In genomic region chr12:127516467-127516866, GRCh38 we compare ENCODE assay signal across 23 cellular contexts.
DNase-seq lines count a peak whose midpoint lies in the region; TF ChIP-seq lines count a peak whose summit lies in the region.
"Had no signal": no experiment of that assay in that cellular context is flagged by ENCODE, and none has a peak within 500 bp of the region (broad histone marks: within the 10 kb centered on the region; RNA-seq: fewer than 3 reads in every experiment).

No MANE protein-coding gene starts in this region.

- H3K9ac ChIP-seq in adipocyte (ENCODE audit: low read length) (no peak overlapping the region), endodermal cell (ENCODE audit: extremely low read depth, low read length, poor library complexity, severe bottlenecking) (no peak overlapping the region)

- H3K9me3 ChIP-seq in adipocyte (ENCODE audit: control insufficient read depth, low read length): no peaks in the 10 kb centered on the region
- H3K9me3 ChIP-seq in endodermal cell (ENCODE audit: control insufficient read depth, low read length): no peaks in the 10 kb centered on the region
- H3K9me3 ChIP-seq: MG63, Peyer's patch, suprapubic skin, uterus had no signal

- no peaks in the 10 kb centered on the region for H3K27me3 Mint-ChIP-seq in endodermal cell (ENCODE audit: insufficient read depth)

- H3K27ac Mint-ChIP-seq in endodermal cell: no peak overlapping the region
- H3K27ac Mint-ChIP-seq: activated T-helper 2 cell treated with anti-CD3 and anti-CD28 coated beads, Interferon-gamma antibody, Interleukin-2, Interleukin-4, amounts not matched to agents 10 μg/mL and 5 μg/mL and 100 μg/mL, durations not matched to agents 14 hours and 24 hours and 36 hours; brain; GM23338; natural killer cell treated with Interleukin-12 subunit alpha and Interleukin-12 subunit beta and Interleukin-15 and Interleukin-18, amount 100 ng/mL, for 72 hours; T-helper 1 cell treated with Interleukin-12 subunit alpha and Interleukin-12 subunit beta and Interleukin-4 antibody, amounts not matched to agents 30 μg/mL and 1 μg/mL, for 36 hours had no signal

- peaks cover 5% of the 10 kb centered on the region for H3K4me1 Mint-ChIP-seq in endodermal cell
- H3K4me1 Mint-ChIP-seq: brain, GM23338 had no signal

- no peak for TF ChIP-seq CTCF in foreskin fibroblast (IDR thresholded peaks at IDR 0.05; ENCODE audit: low read depth, low read length)
- no peak for TF ChIP-seq CTCF in endodermal cell (conservative IDR thresholded peaks at IDR 0.05)

- H3K36me3 ChIP-seq in adipocyte (ENCODE audit: control insufficient read depth, insufficient read depth, low read length, severe bottlenecking): no peaks in the 10 kb centered on the region
- H3K36me3 ChIP-seq in endodermal cell (ENCODE audit: control insufficient read depth, insufficient read depth, low read length): no peaks in the 10 kb centered on the region
- H3K36me3 ChIP-seq: MG63, Peyer's patch, suprapubic skin, uterus had no signal

- H3K36me3 Mint-ChIP-seq in endodermal cell (ENCODE audit: low read depth): no peaks in the 10 kb centered on the region
- H3K36me3 Mint-ChIP-seq: brain; natural killer cell treated with Interleukin-12 subunit alpha and Interleukin-12 subunit beta and Interleukin-15 and Interleukin-18, amount 100 ng/mL, for 72 hours had no signal

- H3K9me3 Mint-ChIP-seq in endodermal cell: no peaks in the 10 kb centered on the region
- H3K9me3 Mint-ChIP-seq: T-helper 1 cell treated with Interleukin-12 subunit alpha and Interleukin-12 subunit beta and Interleukin-4 antibody, amounts not matched to agents 30 μg/mL and 1 μg/mL, for 36 hours had no signal

- no peak overlapping the region for H3K4me3 Mint-ChIP-seq in endodermal cell
- H3K4me3 Mint-ChIP-seq: brain; GM23338; natural killer cell treated with Interleukin-12 subunit alpha and Interleukin-12 subunit beta and Interleukin-15 and Interleukin-18, amount 100 ng/mL, for 72 hours; T-helper 1 cell treated with Interleukin-12 subunit alpha and Interleukin-12 subunit beta and Interleukin-4 antibody, amounts not matched to agents 30 μg/mL and 1 μg/mL, for 36 hours had no signal

- WGBS in endodermal cell (ENCODE audit: insufficient coverage in 1 of 2, insufficient read length in 1 of 2), 2 experiments: 86 to 90% methylated on average over 1 of the region's 1 CpG

- H3K27me3 ChIP-seq in adipocyte (replicated peaks; ENCODE audit: control insufficient read depth, insufficient read depth, low read length): no peaks in the 10 kb centered on the region
- no peaks in the 10 kb centered on the region for H3K27me3 ChIP-seq in endodermal cell (ENCODE audit: control insufficient read depth, insufficient read depth, low read length, poor library complexity, severe bottlenecking)
- H3K27me3 ChIP-seq: MG63, Peyer's patch, suprapubic skin, uterus had no signal

- peak; percentile 20 for DNase-seq in GM04503 (ENCODE audit: low read depth)
- peak; percentile 57 for DNase-seq in adipocyte (ENCODE audit: low read depth)
- DNase-seq in foreskin fibroblast: peak; percentile 25 to 66
- DNase-seq in stromal cell of bone marrow (ENCODE audit: low read depth): peak; percentile 22
- DNase-seq in endodermal cell: no peak
- no peak for DNase-seq in DMS153 (lab: John Stamatoyannopoulos, UW)
- DNase-seq in kidney tubule cell (ENCODE audit: low spot score): no peak
- DNase-seq: activated CD4-positive, alpha-beta T cell treated with anti-CD3 and anti-CD28 coated beads, Interleukin-2, amount 50 U/mL, for 1 hour; activated CD8-positive, alpha-beta memory T cell treated with anti-CD3 and anti-CD28 coated beads, Interleukin-2, amount 50 U/mL, for 4 hours; AML-193; DND-41; MG63; NCI-H1417; NCI-H446 treated with DMSO at 0.1 percent for 48 hours; Peyer's patch; posterior cingulate gyrus; uterus had no signal

- H3K27ac ChIP-seq in endodermal cell (ENCODE audit: low read depth, low read length): no peak overlapping the region
- H3K27ac ChIP-seq: Peyer's patch, suprapubic skin, uterus had no signal

- H3K4me1 ChIP-seq in adipocyte (ENCODE audit: control insufficient read depth, insufficient read depth, low read length) (peaks cover 4% of the 10 kb centered on the region), endodermal cell (ENCODE audit: control insufficient read depth, insufficient read depth, low read length) (no peaks in the 10 kb centered on the region)
- H3K4me1 ChIP-seq: Peyer's patch, suprapubic skin, uterus had no signal

- H3K4me3 ChIP-seq in adipocyte (ENCODE audit: low read length) (no peak overlapping the region), foreskin fibroblast (ENCODE audit: low read depth in 1 of 2, low read length in 2 of 2) (no peak overlapping the region), endodermal cell (ENCODE audit: low read length) (no peak overlapping the region)
- H3K4me3 ChIP-seq: GM23338, MG63, Peyer's patch, suprapubic skin, uterus had no signal

Comparison
In these comparisons a context has a peak if more than half of its experiments do, and no peak if none do; other contexts are left out.
1. DNase-seq: peak in GM04503 (single experiment), adipocyte (single experiment), foreskin fibroblast (2 of 2) and stromal cell of bone marrow (single experiment); none in endodermal cell (single experiment), DMS153 (single experiment) and kidney tubule cell (single experiment).